Comparison of ENCODE assay signal across 8 cellular contexts in the genomic region with DNA sequence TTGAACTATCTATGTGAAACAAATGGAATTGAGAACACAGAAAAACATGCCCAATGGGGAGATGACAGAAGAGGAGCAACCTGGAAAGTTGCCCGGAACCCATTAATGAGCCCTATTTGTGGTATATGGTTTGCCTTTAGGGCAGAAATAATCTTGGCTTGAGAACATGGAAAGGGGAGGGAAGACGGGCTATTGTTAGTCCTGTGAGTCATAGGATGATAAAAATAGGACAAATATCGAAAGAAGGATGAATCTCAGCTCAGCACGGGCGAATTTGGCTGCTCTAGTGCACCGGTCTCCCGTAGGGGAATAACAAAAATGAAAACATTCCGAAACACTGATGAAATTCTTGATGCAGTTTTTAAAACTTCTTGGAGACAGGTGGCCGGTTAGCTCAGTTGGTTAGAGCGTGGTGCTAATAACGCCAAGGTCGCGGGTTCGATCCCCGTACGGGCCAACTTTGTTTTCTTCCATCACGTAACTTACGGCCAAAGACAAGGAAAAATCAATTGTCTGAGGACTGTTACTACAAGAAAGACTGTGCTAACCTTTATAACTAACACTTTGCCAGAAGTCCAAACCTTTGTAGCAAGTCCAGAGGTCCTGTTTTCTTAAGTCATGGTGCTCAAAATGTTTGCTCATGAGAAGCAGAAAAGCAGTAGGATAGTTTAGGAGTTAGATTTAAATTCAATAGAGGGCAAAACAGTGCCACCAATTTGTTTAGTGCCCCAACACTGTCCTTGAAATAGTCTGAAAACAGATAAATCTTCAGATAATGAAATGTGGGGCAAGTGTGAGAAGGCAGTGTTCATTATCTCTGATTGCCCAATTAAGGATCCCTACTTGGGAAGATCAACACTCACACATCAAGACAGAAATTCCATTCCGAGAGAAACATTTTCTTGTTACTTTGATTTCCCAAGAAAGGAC. TPM values are rescaled to one million over a fixed set of nuclear protein-coding genes. Genes with fewer than 3 reads are reported as not detected.
DNase-seq lines count a peak whose midpoint lies in the region; ATAC-seq lines count a peak whose summit lies in the region.

No MANE protein-coding gene starts in this region.

- no peaks in the 10 kb centered on the region for H3K27me3 ChIP-seq in ectodermal cell (ENCODE audit: control insufficient read depth, insufficient read depth, low read length, poor library complexity, severe bottlenecking)

- peaks cover 17% of the 10 kb centered on the region for H3K4me1 Mint-ChIP-seq in memory B cell

- no peak overlapping the region for H3K27ac Mint-ChIP-seq in memory B cell

- no peaks in the 10 kb centered on the region for H3K36me3 Mint-ChIP-seq in memory B cell

- H3K36me3 ChIP-seq in ectodermal cell (ENCODE audit: control insufficient read depth, insufficient read depth, low read length), result no peaks in the 10 kb centered on the region

- H3K9me3 ChIP-seq in ectodermal cell (ENCODE audit: control insufficient read depth, low read length), result no peaks in the 10 kb centered on the region

- no peak overlapping the region for H3K27ac ChIP-seq in ectodermal cell (ENCODE audit: insufficient read depth, low read depth, low read length, poor library complexity, severe bottlenecking)

- DNase-seq in SIG-M5 treated with dmso at 0.1 percent for 504 hours (lab: John Stamatoyannopoulos, UW; ENCODE audit: unreplicated experiment) (peak; percentile 85), SIG-M5 (lab: John Stamatoyannopoulos, UW) (no peak), NCI-H526 (lab: John Stamatoyannopoulos, UW) (peak; percentile 56 to 87), memory B cell (ENCODE audit: low spot score in 2 of 2) (peak; percentile 76 to 82)
- DNase-seq in activated CD4-positive, alpha-beta T cell treated with anti-CD3 and anti-CD28 coated beads, Interleukin-2, amount 50 U/mL, for 1 hour, result peak; percentile 75
- peak in 2 of 3 donors; percentile 63 to 73 for DNase-seq in stimulated activated CD4-positive, alpha-beta T cell treated with anti-CD3 and anti-CD28 coated beads, TNF-alpha, amount 100 ng/mL, for 48 hours (ENCODE audit: low read depth in 3 of 3)

- no peaks in the 10 kb centered on the region for H3K4me1 ChIP-seq in ectodermal cell (ENCODE audit: control insufficient read depth, insufficient read depth, low read length)

- no peak overlapping the region for H3K4me3 Mint-ChIP-seq in memory B cell

- H3K4me3 ChIP-seq in ectodermal cell (ENCODE audit: insufficient read depth, low read depth, low read length), result peak overlapping the region; percentile 80

- no peaks in the 10 kb centered on the region for H3K27me3 Mint-ChIP-seq in memory B cell

- ATAC-seq in HG03342 (IDR thresholded peaks at IDR 0.05; ENCODE audit: unreplicated experiment), result peak; percentile 35
- ATAC-seq in memory B cell (ENCODE audit: low read depth), result peak; percentile 57

- H3K9me3 Mint-ChIP-seq in memory B cell, result no peaks in the 10 kb centered on the region

- WGBS in ectodermal cell, 2 experiments, result 2% methylated on average over 19 of the region's 19 CpGs

RNA-seq across cellular contexts. Expression of a gene that starts 15.8 kb away (rescaled TPM):
- polyA plus RNA-seq in ectodermal cell (2013, experiment 1 of 4), result 76.9 TPM
- 71.1 TPM for polyA plus RNA-seq in ectodermal cell (2013, experiment 2 of 4)
- polyA plus RNA-seq in ectodermal cell (2013, experiment 3 of 4), result 73.8 TPM
- 79.7 TPM for polyA plus RNA-seq in ectodermal cell (2013, experiment 4 of 4)

RNA-seq across cellular contexts. Expression of a gene that starts 42.7 kb away (rescaled TPM):
- 17.3 TPM for polyA plus RNA-seq in ectodermal cell (2013, experiment 1 of 4)
- 18.4 TPM for polyA plus RNA-seq in ectodermal cell (2013, experiment 2 of 4)
- polyA plus RNA-seq in ectodermal cell (2013, experiment 3 of 4), result 15.8 TPM
- 17.1 TPM for polyA plus RNA-seq in ectodermal cell (2013, experiment 4 of 4)

RNA-seq across cellular contexts. Expression of a gene that starts 53.9 kb away (rescaled TPM):
- polyA plus RNA-seq in ectodermal cell (2013, experiment 1 of 4), result not detected
- not detected for polyA plus RNA-seq in ectodermal cell (2013, experiment 2 of 4)
- not detected for polyA plus RNA-seq in ectodermal cell (2013, experiment 3 of 4)
- not detected for polyA plus RNA-seq in ectodermal cell (2013, experiment 4 of 4)
